Comparison of ENCODE assay signal across 1 cellular context in the genomic region with DNA sequence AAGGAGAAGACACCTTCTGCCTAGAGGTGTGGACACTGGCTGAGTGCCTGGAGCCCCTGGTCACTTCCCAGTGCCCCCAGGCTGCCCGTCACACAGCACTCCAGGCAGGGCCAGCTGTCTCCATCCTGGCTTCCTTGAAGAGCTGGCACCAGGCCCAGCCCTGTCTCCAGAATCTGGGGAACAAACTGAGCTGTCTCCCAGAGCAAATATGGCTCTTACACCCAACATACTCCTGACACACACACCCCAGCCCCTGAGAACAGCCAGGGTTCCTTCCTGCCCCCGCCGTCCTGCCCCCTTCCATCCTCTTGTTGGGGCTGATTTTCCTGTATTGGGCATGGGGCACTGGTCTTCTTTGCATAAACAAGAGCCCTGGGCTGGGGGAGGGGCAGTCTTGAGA.
A peak's percentile ranks its signal among the peaks of the same experiment; 100 is the strongest.
TF ChIP-seq lines count a peak whose summit lies in the region.

No MANE protein-coding gene starts in this region.

TF ChIP-seq in HepG2, 621 proteins besides CTCF, POLR2A, EP300 and RAD21:
- TF ChIP-seq, protein P1, sequence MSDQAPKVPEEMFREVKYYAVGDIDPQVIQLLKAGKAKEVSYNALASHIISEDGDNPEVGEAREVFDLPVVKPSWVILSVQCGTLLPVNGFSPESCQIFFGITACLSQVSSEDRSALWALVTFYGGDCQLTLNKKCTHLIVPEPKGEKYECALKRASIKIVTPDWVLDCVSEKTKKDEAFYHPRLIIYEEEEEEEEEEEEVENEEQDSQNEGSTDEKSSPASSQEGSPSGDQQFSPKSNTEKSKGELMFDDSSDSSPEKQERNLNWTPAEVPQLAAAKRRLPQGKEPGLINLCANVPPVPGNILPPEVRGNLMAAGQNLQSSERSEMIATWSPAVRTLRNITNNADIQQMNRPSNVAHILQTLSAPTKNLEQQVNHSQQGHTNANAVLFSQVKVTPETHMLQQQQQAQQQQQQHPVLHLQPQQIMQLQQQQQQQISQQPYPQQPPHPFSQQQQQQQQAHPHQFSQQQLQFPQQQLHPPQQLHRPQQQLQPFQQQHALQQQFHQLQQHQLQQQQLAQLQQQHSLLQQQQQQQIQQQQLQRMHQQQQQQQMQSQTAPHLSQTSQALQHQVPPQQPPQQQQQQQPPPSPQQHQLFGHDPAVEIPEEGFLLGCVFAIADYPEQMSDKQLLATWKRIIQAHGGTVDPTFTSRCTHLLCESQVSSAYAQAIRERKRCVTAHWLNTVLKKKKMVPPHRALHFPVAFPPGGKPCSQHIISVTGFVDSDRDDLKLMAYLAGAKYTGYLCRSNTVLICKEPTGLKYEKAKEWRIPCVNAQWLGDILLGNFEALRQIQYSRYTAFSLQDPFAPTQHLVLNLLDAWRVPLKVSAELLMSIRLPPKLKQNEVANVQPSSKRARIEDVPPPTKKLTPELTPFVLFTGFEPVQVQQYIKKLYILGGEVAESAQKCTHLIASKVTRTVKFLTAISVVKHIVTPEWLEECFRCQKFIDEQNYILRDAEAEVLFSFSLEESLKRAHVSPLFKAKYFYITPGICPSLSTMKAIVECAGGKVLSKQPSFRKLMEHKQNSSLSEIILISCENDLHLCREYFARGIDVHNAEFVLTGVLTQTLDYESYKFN (CRISPR knock-in tag; conservative IDR thresholded peaks at IDR 0.05), result no peak
- TF ChIP-seq MYC (CRISPR knock-in tag; IDR thresholded peaks at IDR 0.05; ENCODE audit: borderline replicate concordance), result peak; percentile 11; the same call in 1 of the 2 replicates
